Comparison of ENCODE assay signal across 8 cellular contexts in the genomic region with DNA sequence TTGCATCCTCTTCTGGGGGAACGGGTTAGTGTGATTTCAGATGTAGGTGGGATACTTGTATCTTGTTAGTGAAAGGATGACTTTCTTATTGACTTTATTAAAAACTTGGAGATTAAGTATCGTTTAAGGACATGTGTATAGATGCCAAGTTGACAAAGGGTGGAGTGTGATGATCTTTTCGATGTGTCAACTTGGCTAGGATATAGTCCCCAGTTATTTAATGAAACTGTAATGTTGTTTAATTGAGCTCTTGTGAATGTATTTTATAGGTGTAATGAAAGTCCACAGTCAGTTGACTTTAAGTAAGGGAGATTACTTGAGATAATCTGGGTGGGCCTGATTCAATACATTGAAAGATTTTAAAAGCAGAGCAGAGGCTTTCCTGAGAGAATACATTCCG.
"Had no signal": no experiment of that assay in that cellular context is flagged by ENCODE, and none has a peak within 500 bp of the region (broad histone marks: within the 10 kb centered on the region; RNA-seq: fewer than 3 reads in every experiment).

No MANE protein-coding gene starts in this region.

- H3K4me3 ChIP-seq: GM23338, K562 had no signal

- ATAC-seq: K562 had no signal

- FAIRE-seq: H1, H54, HTR-8/SVneo, K562 had no signal

- DNase-seq: H9, HCEC 1CT, IMR-90 had no signal

- H3K4me2 ChIP-seq: GM23338 had no signal
